ENCODE assay signal across 8 cellular contexts in the genomic region with DNA sequence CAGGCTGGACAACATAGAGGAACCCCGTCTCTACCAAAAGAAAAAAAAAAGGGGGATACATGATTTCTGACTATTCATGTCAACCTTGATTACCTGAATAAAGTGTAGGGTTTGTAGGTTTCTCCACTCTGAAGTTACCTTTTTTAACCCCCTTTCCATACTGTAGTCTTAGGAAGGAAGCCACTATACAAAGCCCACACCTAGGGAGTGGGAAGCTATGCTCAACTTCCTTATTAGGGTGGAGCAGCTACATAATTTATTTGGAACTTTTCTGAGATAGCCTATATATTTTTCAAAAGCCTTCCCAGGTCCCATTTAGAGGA. TPM values are rescaled to one million over a fixed set of nuclear protein-coding genes. Genes with fewer than 3 reads are reported as not detected.
DNase-seq lines count a peak whose midpoint lies in the region; ATAC-seq and TF ChIP-seq lines count a peak whose summit lies in the region.

No MANE protein-coding gene starts in this region.

- no peaks in the 10 kb centered on the region for H3K9me3 Mint-ChIP-seq in WTC11

- no peak for DNase-seq in H7
- DNase-seq in WTC11 (ENCODE audit: low spot score) = no peak
- DNase-seq in left ventricle myocardium inferior = no peak
- DNase-seq in DMS53 treated with DMSO at 0.1 percent for 48 hours (lab: John Stamatoyannopoulos, UW; ENCODE audit: unreplicated experiment) = no peak
- DNase-seq in kidney tubule cell (ENCODE audit: low spot score) = no peak

- intact Hi-C loops in left ventricle myocardium inferior (cut with micrococcal nuclease) = no loop called here

- H3K4me3 ChIP-seq in H7 (ENCODE audit: insufficient read depth, low read depth, low read length) (peak overlapping the region; percentile 99), left ventricle myocardium inferior (peak overlapping the region; percentile 100), skeletal muscle satellite cell (ENCODE audit: low read length) (peak overlapping the region; percentile 99)

- POLR2A ChIA-PET in WTC11 (lab: Charles Lee) = interaction anchor here (0.6 kb wide), 1 partner anchor 539 kb away, joined by 3 read pairs; no protein-coding TSS in a partner anchor

- H3K4me3 Mint-ChIP-seq in WTC11 = peak overlapping the region; percentile 97

- H3K36me3 ChIP-seq in H7 (replicated peaks; ENCODE audit: control insufficient read depth, insufficient read depth, low read length) (no peaks in the 10 kb centered on the region), left ventricle myocardium inferior (peaks cover 6% of the 10 kb centered on the region), skeletal muscle satellite cell (ENCODE audit: insufficient read depth, low read length) (peaks cover 5% of the 10 kb centered on the region)

- ATAC-seq in WTC11 (no peak), GM18519 (IDR thresholded peaks at IDR 0.05; ENCODE audit: low FRiP score, unreplicated experiment) (no peak), GM21619 (IDR thresholded peaks at IDR 0.05; ENCODE audit: unreplicated experiment) (no peak)

- CTCF ChIA-PET in WTC11 (lab: Charles Lee) = no interaction called here

- H3K4me1 ChIP-seq in left ventricle myocardium inferior (peaks cover 50% of the 10 kb centered on the region), skeletal muscle satellite cell (ENCODE audit: control insufficient read depth, insufficient read depth, low read length) (peaks cover 21% of the 10 kb centered on the region)

- H3K9me3 ChIP-seq in left ventricle myocardium inferior (replicated peaks) (no peaks in the 10 kb centered on the region), skeletal muscle satellite cell (replicated peaks; ENCODE audit: low read length) (no peaks in the 10 kb centered on the region)

- peak overlapping the region; percentile 93 for H3K27ac ChIP-seq in left ventricle myocardium inferior (replicated peaks)

- no peaks in the 10 kb centered on the region for H3K27me3 Mint-ChIP-seq in WTC11 (ENCODE audit: low read depth)

- TF ChIP-seq CTCF in WTC11 (IDR thresholded peaks at IDR 0.05) = no peak
- TF ChIP-seq CTCF in left ventricle myocardium inferior (IDR thresholded peaks at IDR 0.05; ENCODE audit: borderline replicate concordance) = no peak

- no peaks in the 10 kb centered on the region for H3K4me1 Mint-ChIP-seq in WTC11

- H3K4me2 ChIP-seq in skeletal muscle satellite cell (ENCODE audit: low read length) = peak overlapping the region; percentile 91

- no peaks in the 10 kb centered on the region for H3K27me3 ChIP-seq in H7 (ENCODE audit: control insufficient read depth, insufficient read depth, low read length)
- no peaks in the 10 kb centered on the region for H3K27me3 ChIP-seq in left ventricle myocardium inferior (ENCODE audit: low read depth)
- no peaks in the 10 kb centered on the region for H3K27me3 ChIP-seq in skeletal muscle satellite cell (ENCODE audit: control insufficient read depth, insufficient read depth, low read length)

- H3K9ac ChIP-seq in skeletal muscle satellite cell (ENCODE audit: low read depth, low read length) = peak overlapping the region; percentile 100

- peak overlapping the region; percentile 100 for H3K27ac Mint-ChIP-seq in WTC11

- H3K36me3 Mint-ChIP-seq in WTC11 = no peaks in the 10 kb centered on the region

TF ChIP-seq in WTC11, 78 proteins besides CTCF, POLR2A, EP300 and RAD21:
- no peak for TF ChIP-seq GRHL2 (CRISPR knock-in tag; IDR thresholded peaks at IDR 0.05; ENCODE audit: insufficient replicate concordance, severe bottlenecking)
- no peak for TF ChIP-seq ESRRA (CRISPR knock-in tag; IDR thresholded peaks at IDR 0.05; ENCODE audit: borderline replicate concordance)
TF ChIP-seq in WTC11: peak in this region for 0.

RNA-seq across cellular contexts. Expression of gene ATP6V1E1, which starts 0.6 kb away (rescaled TPM):
- total RNA-seq in H7 (2014; rRNA removed; shearing (Covaris generic)) = 109 and 123 TPM in 2 replicates
- total RNA-seq in WTC11 (2021) = 81.1 to 88.1 TPM (median 82.3 TPM) in 3 replicates
- total RNA-seq in left ventricle myocardium inferior = 213 TPM
- total RNA-seq in skeletal muscle satellite cell (2012; rRNA removed) = 119 and 130 TPM in 2 replicates

RNA-seq across cellular contexts. Expression of gene BCL2L13, which starts 9.4 kb away (rescaled TPM):
- total RNA-seq in H7 (2014; rRNA removed; shearing (Covaris generic)) = 53.5 and 67.5 TPM in 2 replicates
- total RNA-seq in WTC11 (2021) (34.6 to 38.1 TPM (median 36.4 TPM) in 3 replicates), left ventricle myocardium inferior (111 TPM)
- 40.0 and 53.5 TPM in 2 replicates for total RNA-seq in skeletal muscle satellite cell (2012; rRNA removed)
